Comparison of ENCODE assay signal across 8 cellular contexts in the genomic region with DNA sequence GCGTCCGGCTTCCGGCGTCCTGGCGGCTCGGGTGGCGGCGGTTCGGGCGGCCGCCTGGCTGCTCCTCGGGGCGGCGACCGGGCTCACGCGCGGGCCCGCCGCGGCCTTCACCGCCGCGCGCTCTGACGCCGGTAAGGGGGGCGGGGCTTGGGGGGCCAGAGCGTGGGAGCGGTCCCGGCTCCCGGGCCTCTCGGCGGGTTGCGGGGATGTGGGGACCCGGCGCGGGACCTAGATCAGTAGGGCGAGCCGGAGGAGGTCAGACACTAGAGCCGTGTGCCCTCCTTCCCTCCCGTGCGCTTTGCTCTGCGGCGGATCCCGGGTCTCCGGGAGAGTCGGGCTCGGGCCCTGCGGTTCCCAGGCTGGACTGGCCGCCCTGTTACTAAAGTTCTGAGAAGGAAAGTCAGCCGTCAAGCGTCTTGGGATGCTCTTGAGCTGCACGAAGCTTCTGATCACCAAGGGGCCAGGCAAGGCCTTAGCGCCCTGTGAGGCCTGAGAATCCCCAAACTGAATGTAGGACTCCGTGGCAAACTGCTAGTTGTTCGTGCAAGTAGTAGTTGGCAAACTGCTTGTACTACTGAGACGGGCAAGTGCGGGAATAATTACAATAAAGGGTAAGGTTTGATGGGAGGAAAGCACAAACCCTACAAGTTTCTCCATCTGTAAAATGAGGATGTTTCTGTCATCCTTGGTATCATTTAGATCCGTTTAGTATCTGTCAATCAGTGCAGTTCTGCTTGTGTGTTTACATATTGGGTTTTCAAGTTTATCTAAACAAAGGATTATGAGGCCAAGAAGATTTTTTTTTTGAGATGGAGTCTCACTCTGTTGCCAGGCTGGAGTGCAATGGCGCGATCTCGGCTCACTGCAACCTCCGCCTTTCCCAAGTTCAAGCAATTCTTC. TPM values are rescaled to one million over a fixed set of nuclear protein-coding genes. Genes with fewer than 3 reads are reported as not detected.
DNase-seq lines count a peak whose midpoint lies in the region; ATAC-seq and TF ChIP-seq lines count a peak whose summit lies in the region.

No MANE protein-coding gene starts in this region.

- H3K4me3 ChIP-seq in parathyroid adenoma (ENCODE audit: low read depth, low read length) (peak overlapping the region; percentile 95), tibial nerve (peak overlapping the region; percentile 71 to 94 (median 82))

- H3K9ac ChIP-seq in parathyroid adenoma, result peak overlapping the region; percentile 63

- H3K27me3 ChIP-seq in parathyroid adenoma (ENCODE audit: control insufficient read depth, insufficient read depth, low read length) (no peaks in the 10 kb centered on the region), tibial nerve (no peaks in the 10 kb centered on the region)

- H3K36me3 ChIP-seq in parathyroid adenoma (ENCODE audit: control insufficient read depth, insufficient read depth, low read length), result no peaks in the 10 kb centered on the region
- H3K36me3 ChIP-seq in tibial nerve, result no peaks in the 10 kb centered on the region

- peak overlapping the region; percentile 99 for H2AFZ ChIP-seq in parathyroid adenoma

- H3K27ac ChIP-seq in parathyroid adenoma (peak overlapping the region; percentile 82), tibial nerve (peak overlapping the region; percentile 82 to 95 (median 90))

- TF ChIP-seq CTCF in parathyroid adenoma (IDR thresholded peaks at IDR 0.05) (no peak), tibial nerve (IDR thresholded peaks at IDR 0.05) (peak in 1 of 5 experiments; percentile 31)

- no peak for TF ChIP-seq POLR2A in tibial nerve (IDR thresholded peaks at IDR 0.05)

- H3K4me2 ChIP-seq in parathyroid adenoma (ENCODE audit: low read length), result peak overlapping the region; percentile 88

- peak; percentile 64 for DNase-seq in activated T-cell treated with anti-CD3 and anti-CD28 coated beads for 1 hour (ENCODE audit: low read depth)
- no peak for DNase-seq in activated T-cell treated with anti-CD3 and anti-CD28 coated beads, Interleukin-2, amount 50 U/mL, for 1 hour
- DNase-seq in NOMO-1 treated with dmso at 0.1 percent for 144 hours (lab: John Stamatoyannopoulos, UW; ENCODE audit: unreplicated experiment), result peak; percentile 39
- DNase-seq in activated naive CD4-positive, alpha-beta T cell treated with Interleukin-2 at 50 U/mL for 16 hours, result peak; percentile 74
- DNase-seq in Right ventricle myocardium inferior (ENCODE audit: missing footprints), result peak; percentile 85
- DNase-seq in tibial nerve (ENCODE audit: low spot score in 2 of 2), result peak; percentile 41 to 43

- H3K79me2 ChIP-seq in parathyroid adenoma, result peaks cover 10% of the 10 kb centered on the region

- ATAC-seq in HG02970 (IDR thresholded peaks at IDR 0.05; ENCODE audit: low FRiP score, unreplicated experiment) (peak; percentile 56), Right ventricle myocardium inferior (peak; percentile 86)

- H3K9me3 ChIP-seq in parathyroid adenoma (ENCODE audit: control insufficient read depth, low read length) (no peaks in the 10 kb centered on the region), tibial nerve (no peaks in the 10 kb centered on the region)

- WGBS in tibial nerve, 2 donors, result 5 to 13% methylated on average over 27 to 57 of the region's 64 CpGs

- H3K4me1 ChIP-seq in parathyroid adenoma (no peaks in the 10 kb centered on the region), tibial nerve (peaks cover 0 to 24% (median 14%) of the 10 kb centered on the region in 4 donors)

- intact Hi-C loops in Right ventricle myocardium inferior (cut with DNase I), result no loop called here

- no peak for TF ChIP-seq EP300 in tibial nerve (IDR thresholded peaks at IDR 0.05)

RNA-seq across cellular contexts. Expression of gene PIGX, which starts 0.6 kb away (rescaled TPM):
- total RNA-seq in Right ventricle myocardium inferior (15.0 TPM), tibial nerve (10 to 100 TPM; 28.8 to 57.9 (median 33.7) TPM)

RNA-seq across cellular contexts. Expression of gene CEP19, which starts 0.7 kb away (rescaled TPM):
- total RNA-seq in Right ventricle myocardium inferior (1.9 TPM), tibial nerve (1 to 10 TPM; 1.8 to 4.0 (median 3.2) TPM)

RNA-seq across cellular contexts. Expression of gene PAK2, which starts 26.9 kb away (rescaled TPM):
- total RNA-seq in Right ventricle myocardium inferior, result 45.4 TPM
- total RNA-seq in tibial nerve, result 10 to 100 TPM; 43.3 to 75.6 (median 49.8) TPM
